10 cellular contexts compared by ENCODE assay signal in genomic region chr1:42165511-42166210, GRCh38. TPM values are rescaled to one million over a fixed set of nuclear protein-coding genes. Genes with fewer than 3 reads are reported as not detected.
DNase-seq lines count a peak whose midpoint lies in the region; ATAC-seq and TF ChIP-seq lines count a peak whose summit lies in the region.
"Had no signal": no experiment of that assay in that cellular context is flagged by ENCODE, and none has a peak within 500 bp of the region (broad histone marks: within the 10 kb centered on the region; RNA-seq: fewer than 3 reads in every experiment).

No MANE protein-coding gene starts in this region.

- H3K4me3 ChIP-seq in fibroblast of the aortic adventitia (ENCODE audit: low read depth, low read length): no peak overlapping the region

- ATAC-seq in sciatic nerve: peak; percentile 41
- no peak for ATAC-seq in GM19023 (IDR thresholded peaks at IDR 0.05; ENCODE audit: unreplicated experiment)
- no peak for ATAC-seq in HG03280 (IDR thresholded peaks at IDR 0.05; ENCODE audit: unreplicated experiment)
- ATAC-seq in GM19455 (IDR thresholded peaks at IDR 0.05; ENCODE audit: unreplicated experiment): no peak
- no peak for ATAC-seq in activated T-cell treated with anti-CD3 and anti-CD28 coated beads, Interleukin-2, amount 50 U/mL, for 4 hours

- H3K4me3 Mint-ChIP-seq in activated T-cell treated with anti-CD3 and anti-CD28 coated beads, Interleukin-2, amount 50 U/mL, for 4 hours: no peak overlapping the region
- H3K4me3 Mint-ChIP-seq: activated naive CD8-positive, alpha-beta T cell treated with anti-CD3 and anti-CD28 coated beads, Interleukin-2, amount 10 ng/mL, durations not matched to agents 7 days and 5 days; natural killer cell had no signal

- peaks cover 8% of the 10 kb centered on the region for H3K9me3 Mint-ChIP-seq in activated T-cell treated with anti-CD3 and anti-CD28 coated beads, Interleukin-2, amount 50 U/mL, for 4 hours

- TF ChIP-seq CTCF in fibroblast of the aortic adventitia (IDR thresholded peaks at IDR 0.05; ENCODE audit: insufficient read depth, low read length): no peak

- peaks cover 9% of the 10 kb centered on the region for H3K27me3 Mint-ChIP-seq in activated T-cell treated with anti-CD3 and anti-CD28 coated beads, Interleukin-2, amount 50 U/mL, for 4 hours (ENCODE audit: low read depth)

- no peaks in the 10 kb centered on the region for H3K36me3 Mint-ChIP-seq in activated T-cell treated with anti-CD3 and anti-CD28 coated beads, Interleukin-2, amount 50 U/mL, for 4 hours (ENCODE audit: insufficient read depth)
- H3K36me3 Mint-ChIP-seq: activated naive CD8-positive, alpha-beta T cell treated with anti-CD3 and anti-CD28 coated beads, Interleukin-2, amount 10 ng/mL, durations not matched to agents 7 days and 5 days had no signal

- H3K4me1 Mint-ChIP-seq in activated T-cell treated with anti-CD3 and anti-CD28 coated beads, Interleukin-2, amount 50 U/mL, for 4 hours (ENCODE audit: low read depth): no peaks in the 10 kb centered on the region

- DNase-seq in HK-2 (ENCODE audit: unreplicated experiment) (peak; percentile 83), NCI-H774 (lab: John Stamatoyannopoulos, UW) (peak; percentile 64), fibroblast of the aortic adventitia (ENCODE audit: low read depth) (peak; percentile 31), sciatic nerve (ENCODE audit: low spot score) (no peak)
- DNase-seq in activated T-cell treated with anti-CD3 and anti-CD28 coated beads, Interleukin-2, amount 50 U/mL, for 4 hours: no peak
- DNase-seq: activated naive CD8-positive, alpha-beta T cell treated with anti-CD3 and anti-CD28 coated beads, Interleukin-2, amount 10 ng/mL, durations not matched to agents 7 days and 5 days; natural killer cell had no signal

- intact Hi-C loops in sciatic nerve (cut with DNase I): no loop called here

RNA-seq across cellular contexts. Expression of gene GUCA2A, which starts 1.1 kb away (rescaled TPM):
- total RNA-seq in fibroblast of the aortic adventitia (ENCODE audit: low replicate concordance) (not detected in 2 replicates), sciatic nerve (not detected)
- not detected for total RNA-seq in activated T-cell treated with anti-CD3 and anti-CD28 coated beads, Interleukin-2, amount 50 U/mL, for 4 hours
- total RNA-seq: activated naive CD8-positive, alpha-beta T cell treated with anti-CD3 and anti-CD28 coated beads, Interleukin-2, amount 10 ng/mL, durations not matched to agents 7 days and 5 days; natural killer cell had no signal

RNA-seq across cellular contexts. Expression of gene GUCA2B, which starts 12.5 kb away (rescaled TPM):
- total RNA-seq in fibroblast of the aortic adventitia (ENCODE audit: low replicate concordance) (not detected in 2 replicates), sciatic nerve (not detected)
- not detected for total RNA-seq in activated T-cell treated with anti-CD3 and anti-CD28 coated beads, Interleukin-2, amount 50 U/mL, for 4 hours
- total RNA-seq: activated naive CD8-positive, alpha-beta T cell treated with anti-CD3 and anti-CD28 coated beads, Interleukin-2, amount 10 ng/mL, durations not matched to agents 7 days and 5 days; natural killer cell had no signal

Comparison
In these comparisons a context has a peak if more than half of its experiments do, and no peak if none do; other contexts are left out.
1. DNase-seq: peak in HK-2 (single experiment), NCI-H774 (single experiment) and fibroblast of the aortic adventitia (single experiment); none in sciatic nerve (single experiment) and activated T-cell treated with anti-CD3 and anti-CD28 coated beads, Interleukin-2, amount 50 U/mL, for 4 hours (single experiment).